18 cellular contexts compared by ENCODE assay signal in genomic region chr3:71402280-71402679, GRCh38.
DNase-seq lines count a peak whose midpoint lies in the region; ATAC-seq and TF ChIP-seq lines count a peak whose summit lies in the region.
"Had no signal": no experiment of that assay in that cellular context is flagged by ENCODE, and none has a peak within 500 bp of the region (broad histone marks: within the 10 kb centered on the region; RNA-seq: fewer than 3 reads in every experiment).

No MANE protein-coding gene starts in this region.

- H3K9me2 ChIP-seq in DOHH2 (replicated peaks; ENCODE audit: control insufficient read depth, low read length) (no peaks in the 10 kb centered on the region), neural cell (ENCODE audit: insufficient read depth, low read length) (no peaks in the 10 kb centered on the region)

- H3K36me3 Mint-ChIP-seq in activated naive CD8-positive, alpha-beta T cell: peaks cover 23% of the 10 kb centered on the region
- H3K36me3 Mint-ChIP-seq in endodermal cell (ENCODE audit: low read depth): peaks cover 2% of the 10 kb centered on the region

- no peak for TF ChIP-seq RAD21 in neural cell (conservative IDR thresholded peaks at IDR 0.05)

- H3K9me3 ChIP-seq in BLaER1 (no peaks in the 10 kb centered on the region), DOHH2 (ENCODE audit: control insufficient read depth, insufficient read depth, low read length) (no peaks in the 10 kb centered on the region), neural cell (ENCODE audit: low read length) (no peaks in the 10 kb centered on the region), endodermal cell (ENCODE audit: control insufficient read depth, low read length) (no peaks in the 10 kb centered on the region)
- H3K9me3 ChIP-seq: A549, MG63, Peyer's patch had no signal

- H3K9ac ChIP-seq in BLaER1 (no peak overlapping the region), neural cell (ENCODE audit: low read length) (no peak overlapping the region), endodermal cell (ENCODE audit: extremely low read depth, low read length, poor library complexity, severe bottlenecking) (no peak overlapping the region)

- no peaks in the 10 kb centered on the region for H3K36me3 ChIP-seq in BLaER1
- H3K36me3 ChIP-seq in DOHH2 (ENCODE audit: control insufficient read depth, low read length): no peaks in the 10 kb centered on the region
- no peaks in the 10 kb centered on the region for H3K36me3 ChIP-seq in neural cell (ENCODE audit: insufficient read depth, low read length)
- H3K36me3 ChIP-seq in endodermal cell (ENCODE audit: control insufficient read depth, insufficient read depth, low read length): no peaks in the 10 kb centered on the region
- H3K36me3 ChIP-seq: MG63, Peyer's patch had no signal

- H3K4me2 ChIP-seq in BLaER1 (peak overlapping the region; percentile 48; the same call in 1 of the 2 replicates), DOHH2 (ENCODE audit: low read length) (peak overlapping the region; percentile 64), neural cell (ENCODE audit: low read length) (no peak overlapping the region)
- H3K4me2 ChIP-seq: A549 had no signal

- TF ChIP-seq CTCF in DOHH2 (IDR thresholded peaks at IDR 0.05; ENCODE audit: low read depth, low read length, poor library complexity, severe bottlenecking) (no peak), neural cell (IDR thresholded peaks at IDR 0.05; ENCODE audit: poor library complexity, severe bottlenecking) (no peak), endodermal cell (conservative IDR thresholded peaks at IDR 0.05) (no peak)

- H3K4me3 Mint-ChIP-seq in activated naive CD8-positive, alpha-beta T cell: no peak overlapping the region
- no peak overlapping the region for H3K4me3 Mint-ChIP-seq in endodermal cell

- no peak for ATAC-seq in GM18502 (IDR thresholded peaks at IDR 0.05; ENCODE audit: poor library complexity, unreplicated experiment)
- ATAC-seq in GM18511 (IDR thresholded peaks at IDR 0.05; ENCODE audit: unreplicated experiment): no peak
- ATAC-seq: A549 had no signal

- H3K4me1 ChIP-seq in BLaER1 (peaks cover 47% of the 10 kb centered on the region), DOHH2 (ENCODE audit: control insufficient read depth, low read length) (peaks cover 84% of the 10 kb centered on the region), endodermal cell (ENCODE audit: control insufficient read depth, insufficient read depth, low read length) (peaks cover 5% of the 10 kb centered on the region)

- H3K79me2 ChIP-seq in DOHH2 (ENCODE audit: control insufficient read depth, low read length) (peaks cover 92% of the 10 kb centered on the region), neural cell (replicated peaks; ENCODE audit: insufficient read depth, low read length) (no peaks in the 10 kb centered on the region)

- peak overlapping the region; percentile 98 for H3K27ac Mint-ChIP-seq in activated naive CD8-positive, alpha-beta T cell
- H3K27ac Mint-ChIP-seq in endodermal cell: no peak overlapping the region

- TF ChIP-seq EP300 in neural cell (conservative IDR thresholded peaks at IDR 0.05; ENCODE audit: poor library complexity, severe bottlenecking): peak; percentile 62

- H3K27me3 ChIP-seq in BLaER1 (no peaks in the 10 kb centered on the region), DOHH2 (ENCODE audit: control insufficient read depth, low read length) (no peaks in the 10 kb centered on the region), neural cell (ENCODE audit: insufficient read depth, low read depth, low read length) (no peaks in the 10 kb centered on the region), endodermal cell (ENCODE audit: control insufficient read depth, insufficient read depth, low read length, poor library complexity, severe bottlenecking) (no peaks in the 10 kb centered on the region)
- H3K27me3 ChIP-seq: MG63, Peyer's patch had no signal

- no peak overlapping the region for H2AFZ ChIP-seq in neural cell (ENCODE audit: low read depth, low read length)

- no peak for DNase-seq in NCI-H2029 treated with DMSO at 0.1 percent for 48 hours (lab: John Stamatoyannopoulos, UW)
- DNase-seq in endodermal cell: no peak
- DNase-seq: DMS79 treated with DMSO at 0.1 percent for 48 hours, MG63, NCI-H1092 treated with DMSO at 0.1 percent for 48 hours, NCI-H1694, NCI-H2107, NCI-H2227 treated with DMSO at 0.1 percent for 48 hours, Peyer's patch, Right ventricle myocardium superior had no signal

- no peaks in the 10 kb centered on the region for H3K27me3 Mint-ChIP-seq in activated naive CD8-positive, alpha-beta T cell
- no peaks in the 10 kb centered on the region for H3K27me3 Mint-ChIP-seq in endodermal cell (ENCODE audit: insufficient read depth)

- H3K27ac ChIP-seq in BLaER1 (no peak overlapping the region), DOHH2 (ENCODE audit: low read depth, low read length) (peak overlapping the region; percentile 45), neural cell (ENCODE audit: low read length) (no peak overlapping the region), endodermal cell (ENCODE audit: low read depth, low read length) (no peak overlapping the region)
- H3K27ac ChIP-seq: A549, Peyer's patch, SK-N-MC had no signal

- H3F3A ChIP-seq in DOHH2 (ENCODE audit: control insufficient read depth, insufficient read depth) (peaks cover under 1% of the 10 kb centered on the region; the same call in 1 of the 2 replicates), neural cell (ENCODE audit: insufficient read depth, low read length, poor library complexity, severe bottlenecking) (no peaks in the 10 kb centered on the region)

- H4K20me1 ChIP-seq in BLaER1 (no peaks in the 10 kb centered on the region), DOHH2 (ENCODE audit: control insufficient read depth, insufficient read depth, low read depth, low read length) (no peaks in the 10 kb centered on the region; the same call in 1 of the 2 replicates), neural cell (ENCODE audit: insufficient read depth) (no peaks in the 10 kb centered on the region)

- WGBS in endodermal cell (ENCODE audit: insufficient coverage in 1 of 2, insufficient read length in 1 of 2), 2 experiments: 93 to 100% methylated on average over 1 to 3 of the region's 4 CpGs

- no peak overlapping the region for H3K4me3 ChIP-seq in BLaER1
- peak overlapping the region; percentile 39; the same call in 1 of the 2 replicates for H3K4me3 ChIP-seq in DOHH2 (ENCODE audit: low read length)
- H3K4me3 ChIP-seq in neural cell (ENCODE audit: low read length): no peak overlapping the region
- H3K4me3 ChIP-seq in endodermal cell (ENCODE audit: low read length): no peak overlapping the region
- H3K4me3 ChIP-seq: A549, MG63, Peyer's patch, SK-N-MC had no signal

- H3K9me3 Mint-ChIP-seq in activated naive CD8-positive, alpha-beta T cell (ENCODE audit: low read depth): no peaks in the 10 kb centered on the region
- no peaks in the 10 kb centered on the region for H3K9me3 Mint-ChIP-seq in endodermal cell

- peaks cover 88% of the 10 kb centered on the region for H3K4me1 Mint-ChIP-seq in activated naive CD8-positive, alpha-beta T cell (ENCODE audit: low read depth)
- H3K4me1 Mint-ChIP-seq in endodermal cell: peaks cover 30% of the 10 kb centered on the region

TF ChIP-seq in neural cell, 6 proteins besides CTCF, POLR2A, EP300 and RAD21:
- no peak for TF ChIP-seq SMC3 (conservative IDR thresholded peaks at IDR 0.05; ENCODE audit: poor library complexity)
- no peak for TF ChIP-seq REST (IDR thresholded peaks at IDR 0.05; ENCODE audit: borderline replicate concordance)
- no peak for TF ChIP-seq TAF1 (IDR thresholded peaks at IDR 0.05; ENCODE audit: low read depth)
- peak; percentile 15 for TF ChIP-seq POLR2AphosphoS5 (IDR thresholded peaks at IDR 0.05)
- no peak for TF ChIP-seq EZH2 (IDR thresholded peaks at IDR 0.05; ENCODE audit: borderline replicate concordance, insufficient read depth, low read length, poor library complexity, severe bottlenecking)
- TF ChIP-seq MXI1 (conservative IDR thresholded peaks at IDR 0.05; ENCODE audit: poor library complexity, severe bottlenecking): no peak
